In the genomic region with DNA sequence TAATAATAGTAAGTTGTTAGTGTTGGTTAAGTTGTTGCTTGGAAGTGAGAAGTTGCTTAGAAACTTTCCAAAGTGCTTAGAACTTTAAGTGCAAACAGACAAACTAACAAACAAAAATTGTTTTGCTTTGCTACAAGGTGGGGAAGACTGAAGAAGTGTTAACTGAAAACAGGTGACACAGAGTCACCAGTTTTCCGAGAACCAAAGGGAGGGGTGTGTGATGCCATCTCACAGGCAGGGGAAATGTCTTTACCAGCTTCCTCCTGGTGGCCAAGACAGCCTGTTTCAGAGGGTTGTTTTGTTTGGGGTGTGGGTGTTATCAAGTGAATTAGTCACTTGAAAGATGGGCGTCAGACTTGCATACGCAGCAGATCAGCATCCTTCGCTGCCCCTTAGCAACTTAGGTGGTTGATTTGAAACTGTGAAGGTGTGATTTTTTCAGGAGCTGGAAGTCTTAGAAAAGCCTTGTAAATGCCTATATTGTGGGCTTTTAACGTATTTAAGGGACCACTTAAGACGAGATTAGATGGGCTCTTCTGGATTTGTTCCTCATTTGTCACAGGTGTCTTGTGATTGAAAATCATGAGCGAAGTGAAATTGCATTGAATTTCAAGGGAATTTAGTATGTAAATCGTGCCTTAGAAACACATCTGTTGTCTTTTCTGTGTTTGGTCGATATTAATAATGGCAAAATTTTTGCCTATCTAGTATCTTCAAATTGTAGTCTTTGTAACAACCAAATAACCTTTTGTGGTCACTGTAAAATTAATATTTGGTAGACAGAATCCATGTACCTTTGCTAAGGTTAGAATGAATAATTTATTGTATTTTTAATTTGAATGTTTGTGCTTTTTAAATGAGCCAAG, we compare ENCODE assay signal across 1 cellular context.
TF ChIP-seq lines count a peak whose summit lies in the region.

No MANE protein-coding gene starts in this region.

TF ChIP-seq in K562, 482 proteins besides CTCF, POLR2A, EP300 and RAD21 (continued from another document and continues in another):
- TF ChIP-seq FOXM1 (IDR thresholded peaks at IDR 0.05; ENCODE audit: low read depth), result no peak
- no peak for TF ChIP-seq FOXM1 (CRISPR knock-in tag; IDR thresholded peaks at IDR 0.05; ENCODE audit: low read depth)
- no peak for TF ChIP-seq MTA2 (IDR thresholded peaks at IDR 0.05; ENCODE audit: low read depth)
- 0 out of 2 replicates have a peak, but pooled peaks have one; percentile 9 for TF ChIP-seq DNMT1 (IDR thresholded peaks at IDR 0.05)
- TF ChIP-seq ELF4 (CRISPR knock-in tag; IDR thresholded peaks at IDR 0.05), result peak; percentile 42
- TF ChIP-seq FOXJ2 (tag; IDR thresholded peaks at IDR 0.05), result peak; percentile 72
- no peak for TF ChIP-seq RBBP5 (IDR thresholded peaks at IDR 0.05; ENCODE audit: borderline replicate concordance, insufficient read depth, low read length, poor library complexity, severe bottlenecking)
- TF ChIP-seq MXI1 (IDR thresholded peaks at IDR 0.05; ENCODE audit: low read depth, low read length), result peak; percentile 10
- TF ChIP-seq POLR2AphosphoS2 (IDR thresholded peaks at IDR 0.05; ENCODE audit: low read length), result peak; percentile 96
- TF ChIP-seq MAFG (tag; conservative IDR thresholded peaks at IDR 0.05), result peak; percentile 18; the same call in 1 of the 2 replicates
- TF ChIP-seq TARDBP (IDR thresholded peaks at IDR 0.05), result no peak
- TF ChIP-seq SP2 (IDR thresholded peaks at IDR 0.05; ENCODE audit: extremely low read depth, low read depth, low read length, poor library complexity, severe bottlenecking), result no peak
- no peak for TF ChIP-seq ZNF134 (CRISPR knock-in tag; conservative IDR thresholded peaks at IDR 0.05)
- TF ChIP-seq SMAD4 (CRISPR knock-in tag; conservative IDR thresholded peaks at IDR 0.05), result 0 out of 2 replicates have a peak, but pooled peaks have one; percentile 32
- peak; percentile 10 for TF ChIP-seq POLR2G (IDR thresholded peaks at IDR 0.05; ENCODE audit: low read depth, low read length)
- no peak for TF ChIP-seq GATA2 (CRISPR knock-in tag; IDR thresholded peaks at IDR 0.05)
- peak; percentile 74; the same call in 1 of the 2 replicates for TF ChIP-seq NFXL1 (CRISPR knock-in tag; IDR thresholded peaks at IDR 0.05)
- TF ChIP-seq, protein P1, sequence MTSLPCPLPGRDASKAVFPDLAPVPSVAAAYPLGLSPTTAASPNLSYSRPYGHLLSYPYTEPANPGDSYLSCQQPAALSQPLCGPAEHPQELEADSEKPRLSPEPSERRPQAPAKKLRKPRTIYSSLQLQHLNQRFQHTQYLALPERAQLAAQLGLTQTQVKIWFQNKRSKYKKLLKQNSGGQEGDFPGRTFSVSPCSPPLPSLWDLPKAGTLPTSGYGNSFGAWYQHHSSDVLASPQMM (CRISPR knock-in tag; IDR thresholded peaks at IDR 0.05), result no peak
- TF ChIP-seq XRCC5 (IDR thresholded peaks at IDR 0.05; ENCODE audit: low read depth, low read length), result 0 out of 2 replicates have a peak, but pooled peaks have one; percentile 58
- TF ChIP-seq, protein P2, sequence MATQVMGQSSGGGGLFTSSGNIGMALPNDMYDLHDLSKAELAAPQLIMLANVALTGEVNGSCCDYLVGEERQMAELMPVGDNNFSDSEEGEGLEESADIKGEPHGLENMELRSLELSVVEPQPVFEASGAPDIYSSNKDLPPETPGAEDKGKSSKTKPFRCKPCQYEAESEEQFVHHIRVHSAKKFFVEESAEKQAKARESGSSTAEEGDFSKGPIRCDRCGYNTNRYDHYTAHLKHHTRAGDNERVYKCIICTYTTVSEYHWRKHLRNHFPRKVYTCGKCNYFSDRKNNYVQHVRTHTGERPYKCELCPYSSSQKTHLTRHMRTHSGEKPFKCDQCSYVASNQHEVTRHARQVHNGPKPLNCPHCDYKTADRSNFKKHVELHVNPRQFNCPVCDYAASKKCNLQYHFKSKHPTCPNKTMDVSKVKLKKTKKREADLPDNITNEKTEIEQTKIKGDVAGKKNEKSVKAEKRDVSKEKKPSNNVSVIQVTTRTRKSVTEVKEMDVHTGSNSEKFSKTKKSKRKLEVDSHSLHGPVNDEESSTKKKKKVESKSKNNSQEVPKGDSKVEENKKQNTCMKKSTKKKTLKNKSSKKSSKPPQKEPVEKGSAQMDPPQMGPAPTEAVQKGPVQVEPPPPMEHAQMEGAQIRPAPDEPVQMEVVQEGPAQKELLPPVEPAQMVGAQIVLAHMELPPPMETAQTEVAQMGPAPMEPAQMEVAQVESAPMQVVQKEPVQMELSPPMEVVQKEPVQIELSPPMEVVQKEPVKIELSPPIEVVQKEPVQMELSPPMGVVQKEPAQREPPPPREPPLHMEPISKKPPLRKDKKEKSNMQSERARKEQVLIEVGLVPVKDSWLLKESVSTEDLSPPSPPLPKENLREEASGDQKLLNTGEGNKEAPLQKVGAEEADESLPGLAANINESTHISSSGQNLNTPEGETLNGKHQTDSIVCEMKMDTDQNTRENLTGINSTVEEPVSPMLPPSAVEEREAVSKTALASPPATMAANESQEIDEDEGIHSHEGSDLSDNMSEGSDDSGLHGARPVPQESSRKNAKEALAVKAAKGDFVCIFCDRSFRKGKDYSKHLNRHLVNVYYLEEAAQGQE (CRISPR knock-in tag; IDR thresholded peaks at IDR 0.05; ENCODE audit: low read depth), result no peak
- peak; percentile 17 for TF ChIP-seq PRPF4 (IDR thresholded peaks at IDR 0.05; ENCODE audit: insufficient read depth, low read depth, low read length, poor library complexity, severe bottlenecking)
- TF ChIP-seq, protein P3, sequence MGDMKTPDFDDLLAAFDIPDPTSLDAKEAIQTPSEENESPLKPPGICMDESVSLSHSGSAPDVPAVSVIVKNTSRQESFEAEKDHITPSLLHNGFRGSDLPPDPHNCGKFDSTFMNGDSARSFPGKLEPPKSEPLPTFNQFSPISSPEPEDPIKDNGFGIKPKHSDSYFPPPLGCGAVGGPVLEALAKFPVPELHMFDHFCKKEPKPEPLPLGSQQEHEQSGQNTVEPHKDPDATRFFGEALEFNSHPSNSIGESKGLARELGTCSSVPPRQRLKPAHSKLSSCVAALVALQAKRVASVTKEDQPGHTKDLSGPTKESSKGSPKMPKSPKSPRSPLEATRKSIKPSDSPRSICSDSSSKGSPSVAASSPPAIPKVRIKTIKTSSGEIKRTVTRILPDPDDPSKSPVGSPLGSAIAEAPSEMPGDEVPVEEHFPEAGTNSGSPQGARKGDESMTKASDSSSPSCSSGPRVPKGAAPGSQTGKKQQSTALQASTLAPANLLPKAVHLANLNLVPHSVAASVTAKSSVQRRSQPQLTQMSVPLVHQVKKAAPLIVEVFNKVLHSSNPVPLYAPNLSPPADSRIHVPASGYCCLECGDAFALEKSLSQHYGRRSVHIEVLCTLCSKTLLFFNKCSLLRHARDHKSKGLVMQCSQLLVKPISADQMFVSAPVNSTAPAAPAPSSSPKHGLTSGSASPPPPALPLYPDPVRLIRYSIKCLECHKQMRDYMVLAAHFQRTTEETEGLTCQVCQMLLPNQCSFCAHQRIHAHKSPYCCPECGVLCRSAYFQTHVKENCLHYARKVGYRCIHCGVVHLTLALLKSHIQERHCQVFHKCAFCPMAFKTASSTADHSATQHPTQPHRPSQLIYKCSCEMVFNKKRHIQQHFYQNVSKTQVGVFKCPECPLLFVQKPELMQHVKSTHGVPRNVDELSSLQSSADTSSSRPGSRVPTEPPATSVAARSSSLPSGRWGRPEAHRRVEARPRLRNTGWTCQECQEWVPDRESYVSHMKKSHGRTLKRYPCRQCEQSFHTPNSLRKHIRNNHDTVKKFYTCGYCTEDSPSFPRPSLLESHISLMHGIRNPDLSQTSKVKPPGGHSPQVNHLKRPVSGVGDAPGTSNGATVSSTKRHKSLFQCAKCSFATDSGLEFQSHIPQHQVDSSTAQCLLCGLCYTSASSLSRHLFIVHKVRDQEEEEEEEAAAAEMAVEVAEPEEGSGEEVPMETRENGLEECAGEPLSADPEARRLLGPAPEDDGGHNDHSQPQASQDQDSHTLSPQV (IDR thresholded peaks at IDR 0.05), result no peak
- TF ChIP-seq ZNF431 (CRISPR knock-in tag; IDR thresholded peaks at IDR 0.05), result 0 out of 2 replicates have a peak, but pooled peaks have one; percentile 30
- TF ChIP-seq, protein P4, sequence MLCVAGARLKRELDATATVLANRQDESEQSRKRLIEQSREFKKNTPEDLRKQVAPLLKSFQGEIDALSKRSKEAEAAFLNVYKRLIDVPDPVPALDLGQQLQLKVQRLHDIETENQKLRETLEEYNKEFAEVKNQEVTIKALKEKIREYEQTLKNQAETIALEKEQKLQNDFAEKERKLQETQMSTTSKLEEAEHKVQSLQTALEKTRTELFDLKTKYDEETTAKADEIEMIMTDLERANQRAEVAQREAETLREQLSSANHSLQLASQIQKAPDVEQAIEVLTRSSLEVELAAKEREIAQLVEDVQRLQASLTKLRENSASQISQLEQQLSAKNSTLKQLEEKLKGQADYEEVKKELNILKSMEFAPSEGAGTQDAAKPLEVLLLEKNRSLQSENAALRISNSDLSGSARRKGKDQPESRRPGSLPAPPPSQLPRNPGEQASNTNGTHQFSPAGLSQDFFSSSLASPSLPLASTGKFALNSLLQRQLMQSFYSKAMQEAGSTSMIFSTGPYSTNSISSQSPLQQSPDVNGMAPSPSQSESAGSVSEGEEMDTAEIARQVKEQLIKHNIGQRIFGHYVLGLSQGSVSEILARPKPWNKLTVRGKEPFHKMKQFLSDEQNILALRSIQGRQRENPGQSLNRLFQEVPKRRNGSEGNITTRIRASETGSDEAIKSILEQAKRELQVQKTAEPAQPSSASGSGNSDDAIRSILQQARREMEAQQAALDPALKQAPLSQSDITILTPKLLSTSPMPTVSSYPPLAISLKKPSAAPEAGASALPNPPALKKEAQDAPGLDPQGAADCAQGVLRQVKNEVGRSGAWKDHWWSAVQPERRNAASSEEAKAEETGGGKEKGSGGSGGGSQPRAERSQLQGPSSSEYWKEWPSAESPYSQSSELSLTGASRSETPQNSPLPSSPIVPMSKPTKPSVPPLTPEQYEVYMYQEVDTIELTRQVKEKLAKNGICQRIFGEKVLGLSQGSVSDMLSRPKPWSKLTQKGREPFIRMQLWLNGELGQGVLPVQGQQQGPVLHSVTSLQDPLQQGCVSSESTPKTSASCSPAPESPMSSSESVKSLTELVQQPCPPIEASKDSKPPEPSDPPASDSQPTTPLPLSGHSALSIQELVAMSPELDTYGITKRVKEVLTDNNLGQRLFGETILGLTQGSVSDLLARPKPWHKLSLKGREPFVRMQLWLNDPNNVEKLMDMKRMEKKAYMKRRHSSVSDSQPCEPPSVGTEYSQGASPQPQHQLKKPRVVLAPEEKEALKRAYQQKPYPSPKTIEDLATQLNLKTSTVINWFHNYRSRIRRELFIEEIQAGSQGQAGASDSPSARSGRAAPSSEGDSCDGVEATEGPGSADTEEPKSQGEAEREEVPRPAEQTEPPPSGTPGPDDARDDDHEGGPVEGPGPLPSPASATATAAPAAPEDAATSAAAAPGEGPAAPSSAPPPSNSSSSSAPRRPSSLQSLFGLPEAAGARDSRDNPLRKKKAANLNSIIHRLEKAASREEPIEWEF (CRISPR knock-in tag; IDR thresholded peaks at IDR 0.05), result 0 out of 2 replicates have a peak, but pooled peaks have one; percentile 7
- TF ChIP-seq CREM (IDR thresholded peaks at IDR 0.05; ENCODE audit: low read depth), result no peak
- TF ChIP-seq PTTG1 (tag; IDR thresholded peaks at IDR 0.05; ENCODE audit: low read depth), result 0 out of 2 replicates have a peak, but pooled peaks have one; percentile 6
- no peak for TF ChIP-seq NEUROD1 (IDR thresholded peaks at IDR 0.05; ENCODE audit: borderline replicate concordance, low read depth, low read length, partially characterized antibody)
- no peak for TF ChIP-seq GATAD2B (IDR thresholded peaks at IDR 0.05; ENCODE audit: borderline replicate concordance)
- 0 out of 2 replicates have a peak, but pooled peaks have one; percentile 1 for TF ChIP-seq SMAD3 (CRISPR knock-in tag; conservative IDR thresholded peaks at IDR 0.05)
- TF ChIP-seq ZSCAN32 (CRISPR knock-in tag; IDR thresholded peaks at IDR 0.05), result no peak
- no peak for TF ChIP-seq BRCA1 (IDR thresholded peaks at IDR 0.05)
- no peak for TF ChIP-seq BRCA1 (CRISPR knock-in tag; IDR thresholded peaks at IDR 0.05)
- TF ChIP-seq, protein P5, sequence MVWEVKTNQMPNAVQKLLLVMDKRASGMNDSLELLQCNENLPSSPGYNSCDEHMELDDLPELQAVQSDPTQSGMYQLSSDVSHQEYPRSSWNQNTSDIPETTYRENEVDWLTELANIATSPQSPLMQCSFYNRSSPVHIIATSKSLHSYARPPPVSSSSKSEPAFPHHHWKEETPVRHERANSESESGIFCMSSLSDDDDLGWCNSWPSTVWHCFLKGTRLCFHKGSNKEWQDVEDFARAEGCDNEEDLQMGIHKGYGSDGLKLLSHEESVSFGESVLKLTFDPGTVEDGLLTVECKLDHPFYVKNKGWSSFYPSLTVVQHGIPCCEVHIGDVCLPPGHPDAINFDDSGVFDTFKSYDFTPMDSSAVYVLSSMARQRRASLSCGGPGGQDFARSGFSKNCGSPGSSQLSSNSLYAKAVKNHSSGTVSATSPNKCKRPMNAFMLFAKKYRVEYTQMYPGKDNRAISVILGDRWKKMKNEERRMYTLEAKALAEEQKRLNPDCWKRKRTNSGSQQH (CRISPR knock-in tag; IDR thresholded peaks at IDR 0.05), result peak; percentile 81; the same call in 1 of the 2 replicates
- TF ChIP-seq NFATC3 (IDR thresholded peaks at IDR 0.05), result no peak
- TF ChIP-seq RBM14 (IDR thresholded peaks at IDR 0.05; ENCODE audit: borderline replicate concordance, insufficient read depth, low read depth, low read length), result no peak
- TF ChIP-seq, protein P6, sequence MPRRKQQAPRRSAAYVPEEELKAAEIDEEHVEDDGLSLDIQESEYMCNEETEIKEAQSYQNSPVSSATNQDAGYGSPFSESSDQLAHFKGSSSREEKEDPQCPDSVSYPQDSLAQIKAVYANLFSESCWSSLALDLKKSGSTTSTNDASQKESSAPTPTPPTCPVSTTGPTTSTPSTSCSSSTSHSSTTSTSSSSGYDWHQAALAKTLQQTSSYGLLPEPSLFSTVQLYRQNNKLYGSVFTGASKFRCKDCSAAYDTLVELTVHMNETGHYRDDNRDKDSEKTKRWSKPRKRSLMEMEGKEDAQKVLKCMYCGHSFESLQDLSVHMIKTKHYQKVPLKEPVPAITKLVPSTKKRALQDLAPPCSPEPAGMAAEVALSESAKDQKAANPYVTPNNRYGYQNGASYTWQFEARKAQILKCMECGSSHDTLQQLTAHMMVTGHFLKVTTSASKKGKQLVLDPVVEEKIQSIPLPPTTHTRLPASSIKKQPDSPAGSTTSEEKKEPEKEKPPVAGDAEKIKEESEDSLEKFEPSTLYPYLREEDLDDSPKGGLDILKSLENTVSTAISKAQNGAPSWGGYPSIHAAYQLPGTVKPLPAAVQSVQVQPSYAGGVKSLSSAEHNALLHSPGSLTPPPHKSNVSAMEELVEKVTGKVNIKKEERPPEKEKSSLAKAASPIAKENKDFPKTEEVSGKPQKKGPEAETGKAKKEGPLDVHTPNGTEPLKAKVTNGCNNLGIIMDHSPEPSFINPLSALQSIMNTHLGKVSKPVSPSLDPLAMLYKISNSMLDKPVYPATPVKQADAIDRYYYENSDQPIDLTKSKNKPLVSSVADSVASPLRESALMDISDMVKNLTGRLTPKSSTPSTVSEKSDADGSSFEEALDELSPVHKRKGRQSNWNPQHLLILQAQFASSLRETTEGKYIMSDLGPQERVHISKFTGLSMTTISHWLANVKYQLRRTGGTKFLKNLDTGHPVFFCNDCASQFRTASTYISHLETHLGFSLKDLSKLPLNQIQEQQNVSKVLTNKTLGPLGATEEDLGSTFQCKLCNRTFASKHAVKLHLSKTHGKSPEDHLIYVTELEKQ (CRISPR knock-in tag; IDR thresholded peaks at IDR 0.05), result no peak
- peak; percentile 41 for TF ChIP-seq MAFK (IDR thresholded peaks at IDR 0.05; ENCODE audit: low read length)
